In the genomic region with DNA sequence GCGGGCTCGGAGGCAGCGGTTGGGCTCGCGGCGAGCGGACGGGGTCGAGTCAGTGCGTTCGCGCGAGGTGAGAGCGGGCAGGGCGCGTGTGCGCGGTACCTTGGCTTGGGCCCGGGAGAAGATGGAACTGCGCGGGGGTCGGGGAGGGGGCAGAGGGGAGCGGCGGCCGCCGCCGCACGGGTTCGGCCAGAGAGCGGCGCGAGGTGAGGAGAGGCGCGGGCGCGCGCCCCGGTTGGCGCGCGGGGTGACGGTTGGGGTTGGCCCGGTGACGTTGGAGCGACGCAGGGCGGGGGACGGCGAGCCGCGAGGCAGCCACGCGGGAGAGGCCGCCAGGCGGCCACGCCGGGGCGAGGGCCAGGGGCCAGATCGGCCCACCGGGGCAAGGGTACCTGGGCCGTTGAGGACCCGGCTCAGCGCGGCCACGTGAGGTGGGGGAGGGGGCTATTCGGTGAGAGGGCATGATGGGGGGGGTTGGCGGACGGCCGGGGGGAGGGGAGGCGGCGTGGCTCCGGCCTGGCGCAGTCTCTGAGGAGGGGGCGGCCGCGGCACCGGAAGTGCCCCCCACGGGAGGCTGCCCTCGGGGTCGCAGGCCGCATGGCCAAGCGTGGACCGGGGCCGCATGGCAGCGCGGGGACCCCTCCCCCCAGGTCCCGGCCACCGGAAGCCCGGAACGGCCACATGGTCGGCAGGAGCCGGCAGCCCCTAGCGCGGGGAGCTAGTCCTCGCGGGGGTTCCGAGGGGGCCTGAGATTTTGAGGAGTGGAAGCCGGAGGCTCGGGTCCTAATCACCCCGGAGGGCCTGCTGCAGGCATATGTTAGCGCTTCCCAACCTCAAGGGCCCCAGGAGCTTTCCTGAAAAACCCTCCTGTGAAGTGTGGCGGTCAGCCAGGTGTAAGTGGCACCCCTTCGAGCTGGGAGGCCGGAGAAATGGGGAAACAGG, we compare ENCODE assay signal across 1 cellular context.
TF ChIP-seq lines count a peak whose summit lies in the region.

No MANE protein-coding gene starts in this region.

TF ChIP-seq in SK-N-SH, 30 proteins besides CTCF, POLR2A, EP300 and RAD21 (continued from another document):
- TF ChIP-seq YY1 (IDR thresholded peaks at IDR 0.05; ENCODE audit: low read depth) (no peak), REST (IDR thresholded peaks at IDR 0.05; ENCODE audit: low read depth, low read length) (no peak), RCOR1 (IDR thresholded peaks at IDR 0.05; ENCODE audit: low read length) (no peak), NFIC (IDR thresholded peaks at IDR 0.05; ENCODE audit: borderline replicate concordance) (no peak), FOXM1 (IDR thresholded peaks at IDR 0.05; ENCODE audit: low read depth) (no peak), GATA2 (CRISPR knock-in tag; IDR thresholded peaks at IDR 0.05) (no peak), NRF1 (IDR thresholded peaks at IDR 0.05; ENCODE audit: low read depth, low read length) (no peak), CHD2 (IDR thresholded peaks at IDR 0.05; ENCODE audit: low read length, partially characterized antibody) (peak; percentile 51), JUND (IDR thresholded peaks at IDR 0.05) (no peak)
- TF ChIP-seq, protein P1, sequence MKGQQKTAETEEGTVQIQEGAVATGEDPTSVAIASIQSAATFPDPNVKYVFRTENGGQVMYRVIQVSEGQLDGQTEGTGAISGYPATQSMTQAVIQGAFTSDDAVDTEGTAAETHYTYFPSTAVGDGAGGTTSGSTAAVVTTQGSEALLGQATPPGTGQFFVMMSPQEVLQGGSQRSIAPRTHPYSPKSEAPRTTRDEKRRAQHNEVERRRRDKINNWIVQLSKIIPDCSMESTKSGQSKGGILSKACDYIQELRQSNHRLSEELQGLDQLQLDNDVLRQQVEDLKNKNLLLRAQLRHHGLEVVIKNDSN (IDR thresholded peaks at IDR 0.05; ENCODE audit: borderline replicate concordance, low read depth), result no peak
- TF ChIP-seq, protein P2, sequence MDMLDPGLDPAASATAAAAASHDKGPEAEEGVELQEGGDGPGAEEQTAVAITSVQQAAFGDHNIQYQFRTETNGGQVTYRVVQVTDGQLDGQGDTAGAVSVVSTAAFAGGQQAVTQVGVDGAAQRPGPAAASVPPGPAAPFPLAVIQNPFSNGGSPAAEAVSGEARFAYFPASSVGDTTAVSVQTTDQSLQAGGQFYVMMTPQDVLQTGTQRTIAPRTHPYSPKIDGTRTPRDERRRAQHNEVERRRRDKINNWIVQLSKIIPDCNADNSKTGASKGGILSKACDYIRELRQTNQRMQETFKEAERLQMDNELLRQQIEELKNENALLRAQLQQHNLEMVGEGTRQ (IDR thresholded peaks at IDR 0.05; ENCODE audit: borderline replicate concordance, low read depth, low read length), result no peak
